In genomic region chr2:218658671-218659257, GRCh38 we compare ENCODE assay signal across 8 cellular contexts. TPM values are rescaled to one million over a fixed set of nuclear protein-coding genes. Genes with fewer than 3 reads are reported as not detected.
DNase-seq lines count a peak whose midpoint lies in the region; ATAC-seq and TF ChIP-seq lines count a peak whose summit lies in the region.

No MANE protein-coding gene starts in this region.

- H3K36me3 Mint-ChIP-seq in T-helper 17 cell (ENCODE audit: low read depth) = peaks cover 2% of the 10 kb centered on the region

- no peaks in the 10 kb centered on the region for H3K27me3 Mint-ChIP-seq in T-helper 17 cell

- H3K4me1 ChIP-seq in liver (ENCODE audit: control insufficient read depth in 4 of 4, insufficient read depth in 4 of 4, low read length in 3 of 4) = peaks cover 9 to 22% (median 14%) of the 10 kb centered on the region in 4 donors

- no peak for TF ChIP-seq RAD21 in liver (IDR thresholded peaks at IDR 0.05)

- H3K36me3 ChIP-seq in KOPT-K1 (ENCODE audit: insufficient read depth, low read length) = peaks cover 70% of the 10 kb centered on the region
- H3K36me3 ChIP-seq in liver (ENCODE audit: control insufficient read depth in 4 of 4, insufficient read depth in 3 of 4, low read depth in 1 of 4, low read length in 3 of 4) = peaks cover 9 to 42% (median 24%) of the 10 kb centered on the region in 4 donors

- H3K9ac ChIP-seq in liver (ENCODE audit: low read depth in 1 of 2, low read length in 2 of 2) = peak overlapping the region; percentile 42 to 50

- TF ChIP-seq CTCF in liver (IDR thresholded peaks at IDR 0.05; ENCODE audit: low read depth, low read length, missing input control) = no peak

- H3K4me1 Mint-ChIP-seq in T-helper 17 cell = peaks cover 35% of the 10 kb centered on the region

- H3K27me3 ChIP-seq in liver (ENCODE audit: control insufficient read depth in 4 of 4, insufficient read depth in 4 of 4, low read length in 3 of 4) = no peaks in the 10 kb centered on the region

- ATAC-seq in GM21825 (IDR thresholded peaks at IDR 0.05; ENCODE audit: unreplicated experiment) (peak; percentile 38), T-helper 17 cell (peak; percentile 32)

- peak overlapping the region; percentile 97 for H3K27ac Mint-ChIP-seq in T-helper 17 cell

- WGBS in liver = 5% methylated on average over 27 of the region's 27 CpGs

- H3K4me3 ChIP-seq in liver (ENCODE audit: low read depth in 1 of 3, low read length in 3 of 3) = peak overlapping the region; percentile 73 to 91 (median 87)

- DNase-seq in NCI-H2196 (lab: John Stamatoyannopoulos, UW; ENCODE audit: unreplicated experiment) = peak; percentile 47
- no peak for DNase-seq in NCI-H2196 treated with DMSO at 0.1 percent for 48 hours (lab: John Stamatoyannopoulos, UW; ENCODE audit: unreplicated experiment)
- no peak for DNase-seq in T-helper 17 cell
- peak in 4 of 61 donors; percentile 7 to 43 (median 23) for DNase-seq in caudate nucleus (lab: John Stamatoyannopoulos, UW)
- peak; percentile 18 for DNase-seq in stimulated activated CD8-positive, alpha-beta memory T cell treated with anti-CD3 and anti-CD28 coated beads, Interleukin-4, amount 100 ng/mL, for 24 hours (ENCODE audit: low read depth)

- peak overlapping the region; percentile 98 for H3K4me3 Mint-ChIP-seq in T-helper 17 cell

- H3K27ac ChIP-seq in KOPT-K1 (ENCODE audit: low read depth, low read length, poor library complexity, severe bottlenecking) (peak overlapping the region; percentile 79), caudate nucleus (ENCODE audit: low read depth, low read length) (peak overlapping the region; percentile 24), liver (ENCODE audit: low read depth in 1 of 2, low read length in 2 of 2) (peak overlapping the region; percentile 13 to 29)

- H3K9me3 ChIP-seq in KOPT-K1 (ENCODE audit: insufficient read depth, low read length, poor library complexity, severe bottlenecking) = no peaks in the 10 kb centered on the region
- H3K9me3 ChIP-seq in T-helper 17 cell (ENCODE audit: control insufficient read depth, low read length, poor library complexity, severe bottlenecking) = no peaks in the 10 kb centered on the region
- no peaks in the 10 kb centered on the region for H3K9me3 ChIP-seq in liver (ENCODE audit: control insufficient read depth in 4 of 4, low read length in 3 of 4)

TF ChIP-seq in liver, 16 proteins besides CTCF, POLR2A, EP300 and RAD21:
- TF ChIP-seq HNF4G (IDR thresholded peaks at IDR 0.05) = no peak
- no peak for TF ChIP-seq NR2F2 (IDR thresholded peaks at IDR 0.05)
- TF ChIP-seq, protein P1, sequence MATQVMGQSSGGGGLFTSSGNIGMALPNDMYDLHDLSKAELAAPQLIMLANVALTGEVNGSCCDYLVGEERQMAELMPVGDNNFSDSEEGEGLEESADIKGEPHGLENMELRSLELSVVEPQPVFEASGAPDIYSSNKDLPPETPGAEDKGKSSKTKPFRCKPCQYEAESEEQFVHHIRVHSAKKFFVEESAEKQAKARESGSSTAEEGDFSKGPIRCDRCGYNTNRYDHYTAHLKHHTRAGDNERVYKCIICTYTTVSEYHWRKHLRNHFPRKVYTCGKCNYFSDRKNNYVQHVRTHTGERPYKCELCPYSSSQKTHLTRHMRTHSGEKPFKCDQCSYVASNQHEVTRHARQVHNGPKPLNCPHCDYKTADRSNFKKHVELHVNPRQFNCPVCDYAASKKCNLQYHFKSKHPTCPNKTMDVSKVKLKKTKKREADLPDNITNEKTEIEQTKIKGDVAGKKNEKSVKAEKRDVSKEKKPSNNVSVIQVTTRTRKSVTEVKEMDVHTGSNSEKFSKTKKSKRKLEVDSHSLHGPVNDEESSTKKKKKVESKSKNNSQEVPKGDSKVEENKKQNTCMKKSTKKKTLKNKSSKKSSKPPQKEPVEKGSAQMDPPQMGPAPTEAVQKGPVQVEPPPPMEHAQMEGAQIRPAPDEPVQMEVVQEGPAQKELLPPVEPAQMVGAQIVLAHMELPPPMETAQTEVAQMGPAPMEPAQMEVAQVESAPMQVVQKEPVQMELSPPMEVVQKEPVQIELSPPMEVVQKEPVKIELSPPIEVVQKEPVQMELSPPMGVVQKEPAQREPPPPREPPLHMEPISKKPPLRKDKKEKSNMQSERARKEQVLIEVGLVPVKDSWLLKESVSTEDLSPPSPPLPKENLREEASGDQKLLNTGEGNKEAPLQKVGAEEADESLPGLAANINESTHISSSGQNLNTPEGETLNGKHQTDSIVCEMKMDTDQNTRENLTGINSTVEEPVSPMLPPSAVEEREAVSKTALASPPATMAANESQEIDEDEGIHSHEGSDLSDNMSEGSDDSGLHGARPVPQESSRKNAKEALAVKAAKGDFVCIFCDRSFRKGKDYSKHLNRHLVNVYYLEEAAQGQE (IDR thresholded peaks at IDR 0.05) = no peak
- no peak for TF ChIP-seq RXRA (IDR thresholded peaks at IDR 0.05)
TF ChIP-seq in liver: peak in this region for 0.

RNA-seq across cellular contexts. Expression of gene ZNF142, which starts 0.7 kb away (rescaled TPM):
- total RNA-seq in T-helper 17 cell (10 to 100 TPM; 55.0 to 55.6 TPM), liver (1 to 10 TPM; 6.0 to 7.4 TPM)
- polyA plus RNA-seq in liver = 1 to 10 TPM; 2.2 to 3.7 TPM

RNA-seq across cellular contexts. Expression of gene BCS1L, which starts 0.7 kb away (rescaled TPM):
- 10 to 100 TPM; 24.1 to 31.8 TPM for total RNA-seq in T-helper 17 cell
- total RNA-seq in liver = 10 to 100 TPM; 14.8 to 27.5 TPM
- polyA plus RNA-seq in liver = 10 to 100 TPM; 22.9 to 30.1 TPM

RNA-seq across cellular contexts. Expression of gene RNF25, which starts 13.0 kb away (rescaled TPM):
- total RNA-seq in T-helper 17 cell (10 to 100 TPM; 13.4 to 18.3 TPM), liver (1 to 10 TPM; 6.5 to 8.2 TPM)
- polyA plus RNA-seq in liver = 10 to 100 TPM in 1 of 2 donors, 1 to 10 TPM in 1; 3.3 to 14.0 TPM

RNA-seq across cellular contexts. Expression of gene STK36, which starts 13.1 kb away (rescaled TPM):
- 10 to 100 TPM; 14.2 to 21.0 TPM for total RNA-seq in T-helper 17 cell
- total RNA-seq in liver = 10 to 100 TPM in 1 of 2 donors, 1 to 10 TPM in 1; 5.1 to 17.2 TPM
- polyA plus RNA-seq in liver = 1 to 10 TPM; 5.2 to 8.9 TPM

RNA-seq across cellular contexts. Expression of gene PLCD4, which starts 51.1 kb away (rescaled TPM):
- total RNA-seq in T-helper 17 cell (under 1 TPM; 0.85 to 0.91 TPM), liver (under 1 TPM; 0.05 to 0.17 TPM)
- under 1 TPM; 0.07 to 0.51 TPM for polyA plus RNA-seq in liver

Comparison
In these comparisons a context has a peak if more than half of its experiments do, and no peak if none do; other contexts are left out.
1. DNase-seq: peak in NCI-H2196 (single experiment) and stimulated activated CD8-positive, alpha-beta memory T cell treated with anti-CD3 and anti-CD28 coated beads, Interleukin-4, amount 100 ng/mL, for 24 hours (single experiment); none in NCI-H2196 treated with DMSO at 0.1 percent for 48 hours (single experiment) and T-helper 17 cell (0 of 3).
2. H3K27ac ChIP-seq: peak in every context shown above with its lines; median percentile 79 in KOPT-K1; 24 in caudate nucleus; 21 in liver.
3. RNA of gene ZNF142, which starts 0.7 kb away (total RNA-seq): 55.0 to 55.6 TPM in T-helper 17 cell; 6.0 to 7.4 TPM in liver; every median in the first group is over 4 times any median in the second.